In genomic region chr14:20345366-20345765, GRCh38 we compare ENCODE assay signal across 21 cellular contexts. TPM values are rescaled to one million over a fixed set of nuclear protein-coding genes. Genes with fewer than 3 reads are reported as not detected.
DNase-seq lines count a peak whose midpoint lies in the region; ATAC-seq, FAIRE-seq and TF ChIP-seq lines count a peak whose summit lies in the region.
"Had no signal": no experiment of that assay in that cellular context is flagged by ENCODE, and none has a peak within 500 bp of the region (broad histone marks: within the 10 kb centered on the region; RNA-seq: fewer than 3 reads in every experiment).

No MANE protein-coding gene starts in this region.

- H3K36me3 Mint-ChIP-seq in activated naive CD4-positive, alpha-beta T cell treated with anti-CD3 and anti-CD28 coated beads, Interleukin-2, amount 10 ng/mL, durations not matched to agents 7 days and 5 days = peaks cover 34% of the 10 kb centered on the region
- H3K36me3 Mint-ChIP-seq in central memory CD8-positive, alpha-beta T cell (ENCODE audit: insufficient read depth) = peaks cover 32% of the 10 kb centered on the region

- H3K9me3 ChIP-seq in Loucy (ENCODE audit: insufficient read depth, low read depth, low read length) (no peaks in the 10 kb centered on the region), smooth muscle cell (replicated peaks; ENCODE audit: low read depth) (no peaks in the 10 kb centered on the region)
- H3K9me3 ChIP-seq: gastrocnemius medialis, SJSA1, testis had no signal

- H3K36me3 ChIP-seq in Loucy (ENCODE audit: insufficient read depth, low read length) (peaks cover 24% of the 10 kb centered on the region; the same call in 1 of the 2 replicates), smooth muscle cell (ENCODE audit: low read depth) (peaks cover 1% of the 10 kb centered on the region)

- ATAC-seq in central memory CD8-positive, alpha-beta T cell (replicated peaks; ENCODE audit: extremely low read depth, poor library complexity, severe bottlenecking) = no peak
- ATAC-seq in HG03095 (IDR thresholded peaks at IDR 0.05; ENCODE audit: unreplicated experiment) = no peak
- ATAC-seq: gastrocnemius medialis, Panc1 had no signal

- no peak overlapping the region for H3K4me3 Mint-ChIP-seq in activated naive CD4-positive, alpha-beta T cell treated with anti-CD3 and anti-CD28 coated beads, Interleukin-2, amount 10 ng/mL, durations not matched to agents 7 days and 5 days
- H3K4me3 Mint-ChIP-seq in central memory CD8-positive, alpha-beta T cell = no peak overlapping the region

- H3K27me3 ChIP-seq in Loucy (ENCODE audit: insufficient read depth, low read length, poor library complexity, severe bottlenecking) (no peaks in the 10 kb centered on the region), smooth muscle cell (ENCODE audit: low read depth) (no peaks in the 10 kb centered on the region)
- H3K27me3 ChIP-seq: dorsolateral prefrontal cortex, gastrocnemius medialis, SJSA1, testis had no signal

- H3K9ac ChIP-seq in Loucy (ENCODE audit: low read depth, low read length, poor library complexity, severe bottlenecking) (no peak overlapping the region), smooth muscle cell (ENCODE audit: low read depth) (no peak overlapping the region)

- H2AFZ ChIP-seq in Loucy (ENCODE audit: low read length) (no peak overlapping the region), smooth muscle cell (ENCODE audit: low read depth) (no peak overlapping the region)

- H3K4me3 ChIP-seq in Loucy (ENCODE audit: low read length, poor library complexity, severe bottlenecking) (peak overlapping the region; percentile 79), smooth muscle cell (no peak overlapping the region)
- H3K4me3 ChIP-seq: gastrocnemius medialis, SJSA1, testis had no signal

- H3K9me2 ChIP-seq in Loucy (replicated peaks; ENCODE audit: low read depth, low read length) = no peaks in the 10 kb centered on the region

- H3K9me3 Mint-ChIP-seq in activated naive CD4-positive, alpha-beta T cell treated with anti-CD3 and anti-CD28 coated beads, Interleukin-2, amount 10 ng/mL, durations not matched to agents 7 days and 5 days = no peaks in the 10 kb centered on the region
- no peaks in the 10 kb centered on the region for H3K9me3 Mint-ChIP-seq in central memory CD8-positive, alpha-beta T cell

- peak overlapping the region; percentile 23 for H3K27ac ChIP-seq in smooth muscle cell (ENCODE audit: low read depth)
- H3K27ac ChIP-seq: gastrocnemius medialis, SJSA1, testis had no signal

- H3K4me2 ChIP-seq in Loucy (ENCODE audit: low read depth, low read length, poor library complexity, severe bottlenecking) = peak overlapping the region; percentile 80
- H3K4me2 ChIP-seq in smooth muscle cell = no peak overlapping the region

- TF ChIP-seq CTCF in Loucy (conservative IDR thresholded peaks at IDR 0.05; ENCODE audit: low read length) = no peak
- TF ChIP-seq CTCF in smooth muscle cell (IDR thresholded peaks at IDR 0.05; ENCODE audit: borderline replicate concordance, insufficient read depth, poor library complexity, severe bottlenecking) = no peak

- peak overlapping the region; percentile 17 for H3K27ac Mint-ChIP-seq in activated naive CD4-positive, alpha-beta T cell treated with anti-CD3 and anti-CD28 coated beads, Interleukin-2, amount 10 ng/mL, durations not matched to agents 7 days and 5 days
- peak overlapping the region; percentile 57 for H3K27ac Mint-ChIP-seq in central memory CD8-positive, alpha-beta T cell (ENCODE audit: low read depth)

- peaks cover 32% of the 10 kb centered on the region for H3K79me2 ChIP-seq in Loucy (ENCODE audit: insufficient read depth, low read length)
- peaks cover 12% of the 10 kb centered on the region for H3K79me2 ChIP-seq in smooth muscle cell (ENCODE audit: low read depth)

- H3K4me1 ChIP-seq in Loucy (ENCODE audit: insufficient read depth, low read length, poor library complexity, severe bottlenecking) = peaks cover 26% of the 10 kb centered on the region
- H3K4me1 ChIP-seq in smooth muscle cell (ENCODE audit: low read depth) = peaks cover 12% of the 10 kb centered on the region
- H3K4me1 ChIP-seq: SJSA1, testis had no signal

- peaks cover 31% of the 10 kb centered on the region for H3K4me1 Mint-ChIP-seq in activated naive CD4-positive, alpha-beta T cell treated with anti-CD3 and anti-CD28 coated beads, Interleukin-2, amount 10 ng/mL, durations not matched to agents 7 days and 5 days
- peaks cover 20% of the 10 kb centered on the region for H3K4me1 Mint-ChIP-seq in central memory CD8-positive, alpha-beta T cell

- no peak for FAIRE-seq in RCC 7860 (lab: Jason Lieb, UNC)

- H3K27me3 Mint-ChIP-seq in activated naive CD4-positive, alpha-beta T cell treated with anti-CD3 and anti-CD28 coated beads, Interleukin-2, amount 10 ng/mL, durations not matched to agents 7 days and 5 days = peaks cover 8% of the 10 kb centered on the region
- no peaks in the 10 kb centered on the region for H3K27me3 Mint-ChIP-seq in central memory CD8-positive, alpha-beta T cell

- H3F3A ChIP-seq in Loucy (ENCODE audit: low read depth) = peaks cover 9% of the 10 kb centered on the region
- peaks cover 10% of the 10 kb centered on the region for H3F3A ChIP-seq in smooth muscle cell (ENCODE audit: low read depth)

- CTCF ChIA-PET in activated naive CD4-positive, alpha-beta T cell treated with anti-CD3 and anti-CD28 coated beads, Interleukin-2, amount 10 ng/mL, durations not matched to agents 7 days and 5 days (lab: Charles Lee) = interaction anchor here (0.6 kb wide), 1 partner anchor 18 kb away, joined by 3 read pairs; no protein-coding TSS in a partner anchor

- no peaks in the 10 kb centered on the region for H4K20me1 ChIP-seq in Loucy (ENCODE audit: insufficient read depth, low read length, poor library complexity, severe bottlenecking)
- H4K20me1 ChIP-seq in smooth muscle cell (ENCODE audit: low read depth) = no peaks in the 10 kb centered on the region

- 92% methylated on average over 1 of the region's 1 CpG for WGBS in smooth muscle cell (ENCODE audit: low lambda C conversion rate)

- DNase-seq in activated naive CD4-positive, alpha-beta T cell treated with anti-CD3 and anti-CD28 coated beads, Interleukin-2, amount 10 ng/mL, durations not matched to agents 7 days and 5 days = no peak
- DNase-seq in activated naive CD4-positive, alpha-beta T cell treated with Interleukin-2 at 50 U/mL for 16 hours = no peak
- DNase-seq in central memory CD8-positive, alpha-beta T cell (ENCODE audit: low spot score in 2 of 2) = no peak
- DNase-seq in smooth muscle cell (lab: John Stamatoyannopoulos, UW; ENCODE audit: unreplicated experiment) (no peak), RCC 7860 (ENCODE audit: low spot score) (no peak), NCI-H2029 treated with DMSO at 0.1 percent for 48 hours (lab: John Stamatoyannopoulos, UW) (no peak)
- DNase-seq: activated CD4-positive, CD25-positive, alpha-beta regulatory T cell treated with anti-CD3 and anti-CD28 coated beads, Interleukin-2, amount 50 U/mL, for 72 hours; activated T-cell treated with anti-CD3 and anti-CD28 coated beads for 4 hours; dorsolateral prefrontal cortex; gastrocnemius medialis; kidney glomerular epithelial cell; mesendoderm; MV-4-11; NCI-H1930; NCI-H446 treated with DMSO at 0.1 percent for 48 hours; stimulated activated CD8-positive, alpha-beta memory T cell treated with anti-CD3 and anti-CD28 coated beads, Interleukin-4, amount 100 ng/mL, for 48 hours; testis had no signal

RNA-seq across cellular contexts. Expression of gene PARP2, which starts 1.9 kb away (rescaled TPM):
- total RNA-seq in smooth muscle cell = 24.0 and 29.2 TPM in 2 replicates
- polyA plus RNA-seq in smooth muscle cell = 37.3 and 38.7 TPM in 2 replicates

RNA-seq across cellular contexts. Expression of gene CCNB1IP1, which starts 12.3 kb away (rescaled TPM):
- total RNA-seq in smooth muscle cell = 65.3 and 70.4 TPM in 2 replicates
- polyA plus RNA-seq in smooth muscle cell = 16.3 and 25.6 TPM in 2 replicates

RNA-seq across cellular contexts. Expression of gene TTC5, which starts 39.6 kb away (rescaled TPM):
- 16.3 and 18.7 TPM in 2 replicates for total RNA-seq in smooth muscle cell
- 13.4 and 17.9 TPM in 2 replicates for polyA plus RNA-seq in smooth muscle cell
